ENCODE assay signal across 8 cellular contexts in genomic region chr7:1530946-1531262, GRCh38. TPM values are rescaled to one million over a fixed set of nuclear protein-coding genes. Genes with fewer than 3 reads are reported as not detected.
A peak's percentile ranks its signal among the peaks of the same experiment; 100 is the strongest.
DNase-seq lines count a peak whose midpoint lies in the region; ATAC-seq and TF ChIP-seq lines count a peak whose summit lies in the region.

No MANE protein-coding gene starts in this region.

- H3K27me3 ChIP-seq in AG04450 (ENCODE audit: control insufficient read depth, insufficient read depth, low read length), result no peaks in the 10 kb centered on the region
- H3K27me3 ChIP-seq in lower lobe of right lung (ENCODE audit: low read depth), result peaks cover 4% of the 10 kb centered on the region

- POLR2A ChIA-PET in AG04450 (lab: Yijun Ruan, JAX), result no interaction called here

- TF ChIP-seq CTCF in AG04450 (IDR thresholded peaks at IDR 0.05; ENCODE audit: low read depth, low read length) (no peak), lower lobe of right lung (IDR thresholded peaks at IDR 0.05) (no peak)

- H3K27ac ChIP-seq in AG04450 (ENCODE audit: low read depth, low read length) (no peak overlapping the region), lower lobe of right lung (peak overlapping the region; percentile 91)

- peaks cover 23% of the 10 kb centered on the region for H3K4me1 Mint-ChIP-seq in T-helper 17 cell

- peaks cover 11% of the 10 kb centered on the region for H3K36me3 ChIP-seq in lower lobe of right lung

- DNase-seq in AG04450 (ENCODE audit: low read depth, low spot score), result no peak
- DNase-seq in T-helper 17 cell, result peak; percentile 38 to 63 (median 60)
- no peak for DNase-seq in lower lobe of right lung
- no peak for DNase-seq in NCI-H1694 (lab: John Stamatoyannopoulos, UW)
- DNase-seq in ACHN, result no peak
- DNase-seq in nucleus accumbens (lab: John Stamatoyannopoulos, UW), result no peak
- DNase-seq in Ammon's horn (ENCODE audit: low spot score), result no peak

- ATAC-seq in GM21381 (IDR thresholded peaks at IDR 0.05; ENCODE audit: unreplicated experiment) (peak; percentile 21), T-helper 17 cell (peak; percentile 57), lower lobe of right lung (no peak)

- peaks cover 6% of the 10 kb centered on the region for H3K27me3 Mint-ChIP-seq in T-helper 17 cell

- CTCF ChIA-PET in AG04450 (lab: Charles Lee), result no interaction called here

- H3K4me3 ChIP-seq in AG04450 (ENCODE audit: low read depth, low read length) (peak overlapping the region; percentile 74), lower lobe of right lung (peak overlapping the region; percentile 75)

- no peaks in the 10 kb centered on the region; the same call in 1 of the 2 replicates for H3K9me3 ChIP-seq in AG04450 (ENCODE audit: control insufficient read depth, insufficient read depth, low read length)
- no peaks in the 10 kb centered on the region for H3K9me3 ChIP-seq in T-helper 17 cell (ENCODE audit: control insufficient read depth, low read length, poor library complexity, severe bottlenecking)
- H3K9me3 ChIP-seq in lower lobe of right lung, result no peaks in the 10 kb centered on the region

- H3K36me3 Mint-ChIP-seq in T-helper 17 cell (ENCODE audit: low read depth), result peaks cover 2% of the 10 kb centered on the region

- in situ Hi-C loops in ACHN (cut with HindIII; ENCODE audit: low pct_ligation_motif_present, low pct_unique_long_range_greater_than_20kb, low sequenced_read_pairs), result no loop called here

- no peak overlapping the region for H3K27ac Mint-ChIP-seq in T-helper 17 cell

- peaks cover 38% of the 10 kb centered on the region for H3K4me1 ChIP-seq in lower lobe of right lung

- intact Hi-C loops in lower lobe of right lung (cut with DNase I), result no loop called here

- H3K4me3 Mint-ChIP-seq in T-helper 17 cell, result peak overlapping the region; percentile 75

RNA-seq across cellular contexts. Expression of gene MAFK, which starts 0.4 kb away (rescaled TPM):
- polyA plus RNA-seq in AG04450 (2011; rRNA removed), result 4.5 and 8.3 TPM in 2 replicates
- polyA minus RNA-seq in AG04450 (2011; rRNA and poly(A)+ RNA removed), result 4.2 and 4.8 TPM in 2 replicates
- total RNA-seq in T-helper 17 cell (10 to 100 TPM; 55.8 to 56.4 TPM), lower lobe of right lung (49.7 TPM)

RNA-seq across cellular contexts. Expression of gene TMEM184A, which starts 25.1 kb away (rescaled TPM):
- 0.36 and 0.56 TPM in 2 replicates for polyA plus RNA-seq in AG04450 (2011; rRNA removed)
- polyA minus RNA-seq in AG04450 (2011; rRNA and poly(A)+ RNA removed), result 0.23 and 0.91 TPM in 2 replicates
- not detected for total RNA-seq in T-helper 17 cell
- total RNA-seq in lower lobe of right lung, result 4.3 TPM

RNA-seq across cellular contexts. Expression of gene INTS1, which starts 26.7 kb away (rescaled TPM):
- polyA plus RNA-seq in AG04450 (2011; rRNA removed), result 9.0 and 13.1 TPM in 2 replicates
- polyA minus RNA-seq in AG04450 (2011; rRNA and poly(A)+ RNA removed), result 24.2 and 31.0 TPM in 2 replicates
- total RNA-seq in T-helper 17 cell (10 to 100 TPM; 88.2 to 89.4 TPM), lower lobe of right lung (50.8 TPM)

RNA-seq across cellular contexts. Expression of gene PSMG3, which starts 38.9 kb away (rescaled TPM):
- polyA plus RNA-seq in AG04450 (2011; rRNA removed), result 31.1 and 33.4 TPM in 2 replicates
- 11.4 and 14.8 TPM in 2 replicates for polyA minus RNA-seq in AG04450 (2011; rRNA and poly(A)+ RNA removed)
- total RNA-seq in T-helper 17 cell (10 to 100 TPM; 22.8 to 23.6 TPM), lower lobe of right lung (19.7 TPM)

Comparison
In these comparisons a context has a peak if more than half of its experiments do, and no peak if none do; other contexts are left out.
1. DNase-seq: peak in T-helper 17 cell (3 of 3); none in AG04450 (single experiment), lower lobe of right lung (single experiment), NCI-H1694 (single experiment), ACHN (single experiment), nucleus accumbens (0 of 56) and Ammon's horn (single experiment).
2. ATAC-seq: peak in GM21381 (single experiment) and T-helper 17 cell (single experiment); none in lower lobe of right lung (0 of 2).